8 cellular contexts compared by ENCODE assay signal in the genomic region with DNA sequence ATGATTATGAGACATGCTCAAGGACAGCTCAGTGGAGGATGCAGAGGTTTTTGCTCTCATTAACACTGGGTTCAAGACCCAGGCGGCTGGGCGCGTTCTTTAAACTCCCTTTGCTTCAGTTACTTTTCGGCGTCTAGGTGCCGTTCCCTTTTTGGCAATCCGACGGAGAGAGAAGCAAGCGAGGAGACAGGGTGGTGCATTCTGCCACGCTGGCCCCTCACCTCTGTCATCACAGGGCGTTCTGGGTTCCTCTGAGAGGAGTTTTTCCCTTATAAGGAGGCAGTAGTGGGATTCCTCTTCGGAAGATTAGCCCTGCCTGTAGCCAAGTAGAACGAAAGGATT. TPM values are rescaled to one million over a fixed set of nuclear protein-coding genes. Genes with fewer than 3 reads are reported as not detected.
A peak's percentile ranks its signal among the peaks of the same experiment; 100 is the strongest.
DNase-seq lines count a peak whose midpoint lies in the region; ATAC-seq, FAIRE-seq and TF ChIP-seq lines count a peak whose summit lies in the region.

No MANE protein-coding gene starts in this region.

- H3K4me3 ChIP-seq in AG04449 (ENCODE audit: low read depth, low read length), result peak overlapping the region; percentile 64
- H3K4me3 ChIP-seq in bronchial epithelial cell (ENCODE audit: low read depth, low read length), result peak overlapping the region; percentile 55
- peak overlapping the region; percentile 45 to 89 (median 73) for H3K4me3 ChIP-seq in keratinocyte (ENCODE audit: control insufficient read depth in 2 of 3, extremely low read depth in 1 of 3, insufficient read depth in 2 of 3, low read depth in 1 of 3, low read length in 3 of 3)

- ATAC-seq in GM18870 (IDR thresholded peaks at IDR 0.05; ENCODE audit: unreplicated experiment) (peak; percentile 14), HG02678 (IDR thresholded peaks at IDR 0.05; ENCODE audit: unreplicated experiment) (no peak)

- H3K27ac ChIP-seq in keratinocyte (ENCODE audit: control insufficient read depth, insufficient read depth, low read length), result peak overlapping the region; percentile 95

- CTCF ChIA-PET in AG04449 (lab: Yijun Ruan, JAX), result interaction anchor here (0.7 to 15.7 kb wide), 63 partner anchors 9 to 670 kb away, joined by 3 to 368 read pairs (median 5); a partner anchor contains a TSS

- DNase-seq in AG04449 (ENCODE audit: low read depth, low spot score), result peak; percentile 73
- peak; percentile 64 for DNase-seq in MV-4-11 (lab: John Stamatoyannopoulos, UW)
- peak; percentile 77 for DNase-seq in UCSD-AML1 (lab: John Stamatoyannopoulos, UW; ENCODE audit: unreplicated experiment)
- DNase-seq in bronchial epithelial cell (ENCODE audit: low read depth), result peak; percentile 68
- DNase-seq in keratinocyte (ENCODE audit: low read depth, low spot score), result no peak
- DNase-seq in stimulated activated CD4-positive, alpha-beta T cell treated with anti-CD3 and anti-CD28 coated beads, Interleukin-12 subunit alpha, Interleukin-12 subunit beta, amount 100 ng/mL, for 48 hours (ENCODE audit: low read depth in 2 of 3, low spot score in 1 of 3), result peak; percentile 50 to 60 (median 51)

- dilution Hi-C loops in keratinocyte (cut with MboI; ENCODE audit: extremely low pct_ligation_motif_present, low sequenced_read_pairs), result no loop called here

- FAIRE-seq in bronchial epithelial cell (lab: Jason Lieb, UNC) (no peak), keratinocyte (lab: Jason Lieb, UNC) (no peak)

- H3K9ac ChIP-seq in keratinocyte (ENCODE audit: control insufficient read depth, extremely low read depth, insufficient read depth, low read length), result peak overlapping the region; percentile 94

- H2AFZ ChIP-seq in keratinocyte (ENCODE audit: control insufficient read depth, low read length), result peak overlapping the region; percentile 98

- no peaks in the 10 kb centered on the region for H3K36me3 ChIP-seq in bronchial epithelial cell (ENCODE audit: control insufficient read depth, insufficient read depth, low read length)
- H3K36me3 ChIP-seq in keratinocyte (ENCODE audit: control insufficient read depth in 2 of 2, extremely low read depth in 1 of 2, insufficient read depth in 2 of 2, low read length in 2 of 2), result no peaks in the 10 kb centered on the region

- peaks cover 21% of the 10 kb centered on the region for H3K4me1 ChIP-seq in keratinocyte (ENCODE audit: control insufficient read depth, extremely low read depth, insufficient read depth, low read length)

- TF ChIP-seq CTCF in AG04449 (IDR thresholded peaks at IDR 0.05; ENCODE audit: insufficient read depth, low read length, missing control alignments) (no peak), bronchial epithelial cell (IDR thresholded peaks at IDR 0.05; ENCODE audit: insufficient read depth, low read length, severe bottlenecking) (no peak), keratinocyte (optimal IDR thresholded peaks at IDR 0.05 in 1 of 3, IDR thresholded peaks at IDR 0.05 in 1 of 3, conservative IDR thresholded peaks at IDR 0.05 in 1 of 3; ENCODE audit: extremely low read depth in 1 of 3, insufficient read depth in 2 of 3, low read length in 3 of 3) (no peak)

- H3K9me3 ChIP-seq in keratinocyte (ENCODE audit: control insufficient read depth, low read depth, low read length), result no peaks in the 10 kb centered on the region

- no peaks in the 10 kb centered on the region for H3K9me1 ChIP-seq in keratinocyte (ENCODE audit: control insufficient read depth, extremely low read depth, insufficient read depth, low read length)

- H3K79me2 ChIP-seq in keratinocyte (ENCODE audit: control insufficient read depth, insufficient read depth, low read length), result peaks cover 3% of the 10 kb centered on the region

- peak overlapping the region; percentile 92 for H3K4me2 ChIP-seq in keratinocyte (ENCODE audit: control insufficient read depth, extremely low read depth, insufficient read depth, low read depth, low read length)

- H4K20me1 ChIP-seq in keratinocyte (ENCODE audit: control insufficient read depth, extremely low read depth, insufficient read depth, low read length), result no peaks in the 10 kb centered on the region

- H3K27me3 ChIP-seq in bronchial epithelial cell (ENCODE audit: control insufficient read depth, insufficient read depth, low read length), result no peaks in the 10 kb centered on the region
- no peaks in the 10 kb centered on the region for H3K27me3 ChIP-seq in keratinocyte (ENCODE audit: control insufficient read depth, extremely low read depth, insufficient read depth, low read length)

- POLR2A ChIA-PET in AG04449 (lab: Yijun Ruan, JAX), result interaction anchor here (1.1 to 3.4 kb wide), 11 partner anchors 8 to 370 kb away, joined by 3 to 25 read pairs (median 5); a partner anchor contains a TSS

RNA-seq across cellular contexts. Expression of a gene that starts 9.0 kb away (rescaled TPM):
- 30.3 and 45.8 TPM in 2 replicates for total RNA-seq in bronchial epithelial cell
- 25.7 to 55.1 TPM (median 35.8 TPM) in 3 replicates for polyA plus RNA-seq in keratinocyte
- polyA plus RNA-seq in keratinocyte (2011; ENCODE audit: low read depth), result 138 TPM
- 17.6 and 29.0 TPM in 2 replicates for polyA plus RNA-seq in keratinocyte (2011; cell fraction: cytosol; rRNA removed)
- 62.6 and 76.4 TPM in 2 replicates for polyA plus RNA-seq in keratinocyte (2011; cell fraction: nucleus; rRNA removed)
- 28.4 and 40.4 TPM in 2 replicates for polyA plus RNA-seq in keratinocyte (2012; ENCODE audit: low replicate concordance)
- 12.7 to 89.0 TPM (median 74.1 TPM) in 3 replicates for polyA minus RNA-seq in keratinocyte
- polyA minus RNA-seq in keratinocyte (2011; cell fraction: cytosol; rRNA and poly(A)+ RNA removed), result 23.8 TPM
- 70.6 and 125 TPM in 2 replicates for polyA minus RNA-seq in keratinocyte (2011; cell fraction: nucleus; rRNA and poly(A)+ RNA removed)

RNA-seq across cellular contexts. Expression of a gene that starts 31.3 kb away (rescaled TPM):
- total RNA-seq in bronchial epithelial cell, result 83.2 and 90.0 TPM in 2 replicates
- 33.1 to 65.0 TPM (median 53.4 TPM) in 3 replicates for polyA plus RNA-seq in keratinocyte
- polyA plus RNA-seq in keratinocyte (2011; ENCODE audit: low read depth), result 98.0 TPM
- 42.6 and 47.5 TPM in 2 replicates for polyA plus RNA-seq in keratinocyte (2011; cell fraction: cytosol; rRNA removed)
- 32.9 and 33.8 TPM in 2 replicates for polyA plus RNA-seq in keratinocyte (2011; cell fraction: nucleus; rRNA removed)
- polyA plus RNA-seq in keratinocyte (2012; ENCODE audit: low replicate concordance), result 76.5 and 84.7 TPM in 2 replicates
- polyA minus RNA-seq in keratinocyte, result 41.0 to 92.7 TPM (median 49.6 TPM) in 3 replicates
- polyA minus RNA-seq in keratinocyte (2011; cell fraction: cytosol; rRNA and poly(A)+ RNA removed), result 44.9 TPM
- polyA minus RNA-seq in keratinocyte (2011; cell fraction: nucleus; rRNA and poly(A)+ RNA removed), result 16.6 and 25.8 TPM in 2 replicates
